ENCODE assay signal across 1 cellular context in the genomic region with DNA sequence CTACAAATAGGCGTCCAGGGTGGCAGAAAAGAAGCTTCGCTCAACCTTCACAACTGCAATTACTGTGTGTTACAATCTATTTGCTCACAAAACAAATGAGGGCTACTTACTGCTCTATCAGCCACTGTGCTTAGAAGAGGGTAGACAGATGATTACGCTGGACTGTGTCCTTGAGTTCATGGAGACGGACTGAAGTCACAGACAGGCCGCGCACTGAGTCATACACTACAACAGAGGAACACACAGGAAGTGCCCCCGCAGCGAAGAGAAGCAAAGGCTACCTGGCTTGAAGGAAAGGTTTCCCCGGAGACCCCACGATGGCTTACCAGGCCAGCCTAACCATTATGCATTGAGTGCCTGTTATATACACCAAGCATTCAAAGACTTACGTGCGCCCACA.
TF ChIP-seq lines count a peak whose summit lies in the region.

No MANE protein-coding gene starts in this region.

TF ChIP-seq in HepG2, 621 proteins besides CTCF, POLR2A, EP300 and RAD21 (continued from another document):
- TF ChIP-seq, protein P1, sequence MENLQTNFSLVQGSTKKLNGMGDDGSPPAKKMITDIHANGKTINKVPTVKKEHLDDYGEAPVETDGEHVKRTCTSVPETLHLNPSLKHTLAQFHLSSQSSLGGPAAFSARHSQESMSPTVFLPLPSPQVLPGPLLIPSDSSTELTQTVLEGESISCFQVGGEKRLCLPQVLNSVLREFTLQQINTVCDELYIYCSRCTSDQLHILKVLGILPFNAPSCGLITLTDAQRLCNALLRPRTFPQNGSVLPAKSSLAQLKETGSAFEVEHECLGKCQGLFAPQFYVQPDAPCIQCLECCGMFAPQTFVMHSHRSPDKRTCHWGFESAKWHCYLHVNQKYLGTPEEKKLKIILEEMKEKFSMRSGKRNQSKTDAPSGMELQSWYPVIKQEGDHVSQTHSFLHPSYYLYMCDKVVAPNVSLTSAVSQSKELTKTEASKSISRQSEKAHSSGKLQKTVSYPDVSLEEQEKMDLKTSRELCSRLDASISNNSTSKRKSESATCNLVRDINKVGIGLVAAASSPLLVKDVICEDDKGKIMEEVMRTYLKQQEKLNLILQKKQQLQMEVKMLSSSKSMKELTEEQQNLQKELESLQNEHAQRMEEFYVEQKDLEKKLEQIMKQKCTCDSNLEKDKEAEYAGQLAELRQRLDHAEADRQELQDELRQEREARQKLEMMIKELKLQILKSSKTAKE (CRISPR knock-in tag; IDR thresholded peaks at IDR 0.05; ENCODE audit: borderline replicate concordance) = peak; percentile 81
- TF ChIP-seq ZNF891 (CRISPR knock-in tag; IDR thresholded peaks at IDR 0.05) = no peak
- no peak for TF ChIP-seq ZNF24 (IDR thresholded peaks at IDR 0.05)
- TF ChIP-seq NR2F6 (IDR thresholded peaks at IDR 0.05) = no peak
- peak; percentile 27; the same call in 1 of the 2 replicates for TF ChIP-seq NR2F6 (CRISPR knock-in tag; IDR thresholded peaks at IDR 0.05)
- peak; percentile 59; the same call in 1 of the 2 replicates for TF ChIP-seq GABPB1 (CRISPR knock-in tag; IDR thresholded peaks at IDR 0.05)
- peak; percentile 49; the same call in 1 of the 2 replicates for TF ChIP-seq ZBTB21 (CRISPR knock-in tag; IDR thresholded peaks at IDR 0.05)
- TF ChIP-seq, protein P2, sequence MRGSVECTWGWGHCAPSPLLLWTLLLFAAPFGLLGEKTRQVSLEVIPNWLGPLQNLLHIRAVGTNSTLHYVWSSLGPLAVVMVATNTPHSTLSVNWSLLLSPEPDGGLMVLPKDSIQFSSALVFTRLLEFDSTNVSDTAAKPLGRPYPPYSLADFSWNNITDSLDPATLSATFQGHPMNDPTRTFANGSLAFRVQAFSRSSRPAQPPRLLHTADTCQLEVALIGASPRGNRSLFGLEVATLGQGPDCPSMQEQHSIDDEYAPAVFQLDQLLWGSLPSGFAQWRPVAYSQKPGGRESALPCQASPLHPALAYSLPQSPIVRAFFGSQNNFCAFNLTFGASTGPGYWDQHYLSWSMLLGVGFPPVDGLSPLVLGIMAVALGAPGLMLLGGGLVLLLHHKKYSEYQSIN (CRISPR knock-in tag; IDR thresholded peaks at IDR 0.05; ENCODE audit: borderline replicate concordance) = no peak
- peak; percentile 94 for TF ChIP-seq ZNF317 (CRISPR knock-in tag; IDR thresholded peaks at IDR 0.05)
- TF ChIP-seq FOXK1 (CRISPR knock-in tag; IDR thresholded peaks at IDR 0.05; ENCODE audit: borderline replicate concordance, low read depth) = peak; percentile 33; the same call in 1 of the 2 replicates
- TF ChIP-seq BCL6 (CRISPR knock-in tag; IDR thresholded peaks at IDR 0.05) = peak; percentile 72
- TF ChIP-seq JUND (CRISPR knock-in tag; IDR thresholded peaks at IDR 0.05) = peak; percentile 80
- TF ChIP-seq ZNF350 (CRISPR knock-in tag; IDR thresholded peaks at IDR 0.05; ENCODE audit: borderline replicate concordance, low read depth) = peak; percentile 46; the same call in 1 of the 2 replicates
- TF ChIP-seq ZNF292 (CRISPR knock-in tag; IDR thresholded peaks at IDR 0.05; ENCODE audit: borderline replicate concordance, low read depth) = peak; percentile 75; the same call in 1 of the 2 replicates
- peak; percentile 57; the same call in 1 of the 2 replicates for TF ChIP-seq MED1 (CRISPR knock-in tag; IDR thresholded peaks at IDR 0.05)
- TF ChIP-seq SP1 (IDR thresholded peaks at IDR 0.05) = no peak
- TF ChIP-seq SP1 (CRISPR knock-in tag; IDR thresholded peaks at IDR 0.05) = no peak
- TF ChIP-seq, protein P3, sequence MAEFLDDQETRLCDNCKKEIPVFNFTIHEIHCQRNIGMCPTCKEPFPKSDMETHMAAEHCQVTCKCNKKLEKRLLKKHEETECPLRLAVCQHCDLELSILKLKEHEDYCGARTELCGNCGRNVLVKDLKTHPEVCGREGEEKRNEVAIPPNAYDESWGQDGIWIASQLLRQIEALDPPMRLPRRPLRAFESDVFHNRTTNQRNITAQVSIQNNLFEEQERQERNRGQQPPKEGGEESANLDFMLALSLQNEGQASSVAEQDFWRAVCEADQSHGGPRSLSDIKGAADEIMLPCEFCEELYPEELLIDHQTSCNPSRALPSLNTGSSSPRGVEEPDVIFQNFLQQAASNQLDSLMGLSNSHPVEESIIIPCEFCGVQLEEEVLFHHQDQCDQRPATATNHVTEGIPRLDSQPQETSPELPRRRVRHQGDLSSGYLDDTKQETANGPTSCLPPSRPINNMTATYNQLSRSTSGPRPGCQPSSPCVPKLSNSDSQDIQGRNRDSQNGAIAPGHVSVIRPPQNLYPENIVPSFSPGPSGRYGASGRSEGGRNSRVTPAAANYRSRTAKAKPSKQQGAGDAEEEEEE (CRISPR knock-in tag; IDR thresholded peaks at IDR 0.05; ENCODE audit: borderline replicate concordance) = peak; percentile 72; the same call in 1 of the 2 replicates
- peak; percentile 49; the same call in 1 of the 2 replicates for TF ChIP-seq ZMYM4 (CRISPR knock-in tag; IDR thresholded peaks at IDR 0.05)
- TF ChIP-seq KDM1A (CRISPR knock-in tag; IDR thresholded peaks at IDR 0.05) = no peak
- TF ChIP-seq ZMAT3 (CRISPR knock-in tag; conservative IDR thresholded peaks at IDR 0.05) = no peak
- TF ChIP-seq ZNF598 (CRISPR knock-in tag; IDR thresholded peaks at IDR 0.05; ENCODE audit: borderline replicate concordance) = peak; percentile 76; the same call in 1 of the 2 replicates
- TF ChIP-seq ZNF274 (CRISPR knock-in tag; IDR thresholded peaks at IDR 0.05) = peak; percentile 48; the same call in 1 of the 2 replicates
- TF ChIP-seq, protein P4, sequence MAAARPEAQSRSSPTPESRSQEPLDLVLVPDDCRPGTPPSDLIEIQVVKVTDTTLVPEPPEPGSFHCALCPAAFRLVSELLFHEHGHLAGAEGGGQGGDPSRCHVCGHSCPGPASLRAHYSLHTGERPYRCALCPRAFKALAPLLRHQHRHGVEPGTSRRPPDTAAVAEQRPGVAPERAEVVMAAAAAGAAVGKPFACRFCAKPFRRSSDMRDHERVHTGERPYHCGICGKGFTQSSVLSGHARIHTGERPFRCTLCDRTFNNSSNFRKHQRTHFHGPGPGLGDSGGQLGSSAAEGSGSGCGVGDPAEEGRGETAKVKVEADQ (CRISPR knock-in tag; IDR thresholded peaks at IDR 0.05; ENCODE audit: borderline replicate concordance) = 0 out of 2 replicates have a peak, but pooled peaks have one; percentile 66
- TF ChIP-seq ELF3 (CRISPR knock-in tag; IDR thresholded peaks at IDR 0.05) = peak; percentile 36; the same call in 1 of the 2 replicates
- TF ChIP-seq, protein P5, sequence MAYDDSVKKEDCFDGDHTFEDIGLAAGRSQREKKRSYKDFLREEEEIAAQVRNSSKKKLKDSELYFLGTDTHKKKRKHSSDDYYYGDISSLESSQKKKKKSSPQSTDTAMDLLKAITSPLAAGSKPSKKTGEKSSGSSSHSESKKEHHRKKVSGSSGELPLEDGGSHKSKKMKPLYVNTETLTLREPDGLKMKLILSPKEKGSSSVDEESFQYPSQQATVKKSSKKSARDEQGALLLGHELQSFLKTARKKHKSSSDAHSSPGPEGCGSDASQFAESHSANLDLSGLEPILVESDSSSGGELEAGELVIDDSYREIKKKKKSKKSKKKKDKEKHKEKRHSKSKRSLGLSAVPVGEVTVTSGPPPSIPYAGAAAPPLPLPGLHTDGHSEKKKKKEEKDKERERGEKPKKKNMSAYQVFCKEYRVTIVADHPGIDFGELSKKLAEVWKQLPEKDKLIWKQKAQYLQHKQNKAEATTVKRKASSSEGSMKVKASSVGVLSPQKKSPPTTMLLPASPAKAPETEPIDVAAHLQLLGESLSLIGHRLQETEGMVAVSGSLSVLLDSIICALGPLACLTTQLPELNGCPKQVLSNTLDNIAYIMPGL (CRISPR knock-in tag; IDR thresholded peaks at IDR 0.05; ENCODE audit: borderline replicate concordance in 1 of 2, low read depth in 1 of 2) = 0 out of 4 replicates have a peak, but pooled peaks of 1 of the 2 experiments have one; percentile 35
- TF ChIP-seq ZMYM2 (CRISPR knock-in tag; IDR thresholded peaks at IDR 0.05) = peak; percentile 78; the same call in 1 of the 2 replicates
- TF ChIP-seq SOX6 (IDR thresholded peaks at IDR 0.05) = no peak
- peak; percentile 78 for TF ChIP-seq SOX6 (CRISPR knock-in tag; IDR thresholded peaks at IDR 0.05)
- peak; percentile 29; the same call in 1 of the 2 replicates for TF ChIP-seq HNF4G (IDR thresholded peaks at IDR 0.05; ENCODE audit: borderline replicate concordance, low read depth, low read length)
- no peak for TF ChIP-seq HNF4G (CRISPR knock-in tag; IDR thresholded peaks at IDR 0.05; ENCODE audit: borderline replicate concordance, low read depth)
- peak; percentile 78 for TF ChIP-seq HOXA3 (CRISPR knock-in tag; IDR thresholded peaks at IDR 0.05)
- peak; percentile 62 for TF ChIP-seq NCOA2 (CRISPR knock-in tag; IDR thresholded peaks at IDR 0.05)
- peak; percentile 27; the same call in 1 of the 2 replicates for TF ChIP-seq SMAD3 (CRISPR knock-in tag; IDR thresholded peaks at IDR 0.05)
